23 cellular contexts compared by ENCODE assay signal in the genomic region with DNA sequence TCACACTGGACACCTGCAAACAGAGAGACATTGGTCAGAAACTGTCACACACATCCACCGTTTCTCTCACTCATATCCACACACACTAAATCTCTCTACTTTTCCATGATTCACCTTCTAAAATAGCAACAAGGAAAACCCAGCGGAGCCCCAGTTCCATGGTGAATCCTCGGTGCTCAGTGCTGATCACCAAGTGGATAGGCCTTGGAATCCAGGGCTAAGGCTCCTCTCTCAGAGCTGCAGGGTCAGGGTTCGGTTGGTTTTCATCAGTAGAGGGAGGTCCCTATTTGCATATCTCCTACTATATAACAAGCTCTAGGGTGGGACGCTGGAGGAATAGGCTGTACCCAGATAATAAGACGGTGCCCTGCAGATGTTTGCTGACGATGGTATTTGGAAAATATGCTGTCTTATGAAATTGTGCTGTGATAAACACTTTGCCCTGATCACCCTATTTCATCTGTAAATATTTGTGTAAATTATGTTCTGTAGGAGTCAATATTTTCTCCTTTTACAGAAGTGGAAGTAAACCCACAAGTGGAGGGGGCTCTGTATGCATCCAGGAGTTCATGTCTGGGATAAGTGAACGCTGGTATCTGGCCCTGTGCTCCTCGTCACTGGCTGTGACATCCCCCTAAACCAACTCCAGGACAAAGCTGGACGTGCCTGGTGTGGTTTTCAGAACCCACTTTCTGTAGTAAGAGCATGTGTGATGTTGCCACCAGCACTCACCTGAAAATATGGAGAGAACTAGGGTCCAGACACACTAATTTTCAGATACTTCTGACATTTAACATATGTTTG.
"Had no signal": no experiment of that assay in that cellular context is flagged by ENCODE, and none has a peak within 500 bp of the region (broad histone marks: within the 10 kb centered on the region; RNA-seq: fewer than 3 reads in every experiment).

No MANE protein-coding gene starts in this region.

- DNase-seq: activated naive CD8-positive, alpha-beta T cell treated with anti-CD3 and anti-CD28 coated beads, Interleukin-2, amount 10 ng/mL, durations not matched to agents 7 days and 5 days; amniotic stem cell; dorsolateral prefrontal cortex; esophagus squamous epithelium; head of caudate nucleus; hypothalamus; mesendoderm; retina; sigmoid colon; T-helper 9 cell; testis; uterus had no signal

- H3K27me3 ChIP-seq: testis, uterus had no signal

- H3K9me3 Mint-ChIP-seq: activated naive CD8-positive, alpha-beta T cell treated with anti-CD3 and anti-CD28 coated beads, Interleukin-2, amount 10 ng/mL, durations not matched to agents 7 days and 5 days; activated T-cell treated with anti-CD3 and anti-CD28 coated beads, Interleukin-2, amount 50 U/mL, for 24 hours; activated T-helper 17 cell treated with anti-CD3 and anti-CD28 coated beads, Interleukin-2, amount 50 U/mL, for 72 hours; central memory CD8-positive, alpha-beta T cell; effector memory CD8-positive, alpha-beta T cell had no signal

- H3K9me3 ChIP-seq: breast epithelium, esophagus squamous epithelium, gastroesophageal sphincter, mucosa of descending colon, sigmoid colon, testis, uterus had no signal

- ATAC-seq: gastroesophageal sphincter, mucosa of descending colon had no signal

- H3K4me3 ChIP-seq: breast epithelium, dorsolateral prefrontal cortex, esophagus squamous epithelium, gastroesophageal sphincter, mucosa of descending colon, sigmoid colon, smooth muscle cell, testis, uterus had no signal

- H3K4me3 Mint-ChIP-seq: activated naive CD8-positive, alpha-beta T cell treated with anti-CD3 and anti-CD28 coated beads, Interleukin-2, amount 10 ng/mL, durations not matched to agents 7 days and 5 days; activated T-cell treated with anti-CD3 and anti-CD28 coated beads, Interleukin-2, amount 50 U/mL, for 24 hours; activated T-helper 17 cell treated with anti-CD3 and anti-CD28 coated beads, Interleukin-2, amount 50 U/mL, for 72 hours; central memory CD8-positive, alpha-beta T cell; effector memory CD8-positive, alpha-beta T cell had no signal

- H3K36me3 ChIP-seq: breast epithelium, esophagus squamous epithelium, gastroesophageal sphincter, sigmoid colon, uterus had no signal

- H3K4me1 ChIP-seq: breast epithelium, esophagus squamous epithelium, gastroesophageal sphincter, sigmoid colon, testis, uterus had no signal

- H3K27ac Mint-ChIP-seq: activated naive CD8-positive, alpha-beta T cell treated with anti-CD3 and anti-CD28 coated beads, Interleukin-2, amount 10 ng/mL, durations not matched to agents 7 days and 5 days; activated T-cell treated with anti-CD3 and anti-CD28 coated beads, Interleukin-2, amount 50 U/mL, for 24 hours; activated T-helper 17 cell treated with anti-CD3 and anti-CD28 coated beads, Interleukin-2, amount 50 U/mL, for 72 hours; effector memory CD8-positive, alpha-beta T cell; progenitor cell of endocrine pancreas had no signal

- H3K36me3 Mint-ChIP-seq: activated naive CD8-positive, alpha-beta T cell treated with anti-CD3 and anti-CD28 coated beads, Interleukin-2, amount 10 ng/mL, durations not matched to agents 7 days and 5 days had no signal

- FAIRE-seq: colon, islet of Langerhans had no signal

- H3K27ac ChIP-seq: breast epithelium, dorsolateral prefrontal cortex, esophagus squamous epithelium, gastroesophageal sphincter, sigmoid colon, testis, uterus had no signal

- H3K27me3 Mint-ChIP-seq: progenitor cell of endocrine pancreas had no signal

- H3K4me2 ChIP-seq: smooth muscle cell had no signal
